Comparison of ENCODE assay signal across 8 cellular contexts in genomic region chr12:89706551-89707348, GRCh38. TPM values are rescaled to one million over a fixed set of nuclear protein-coding genes. Genes with fewer than 3 reads are reported as not detected.
DNase-seq lines count a peak whose midpoint lies in the region; ATAC-seq and TF ChIP-seq lines count a peak whose summit lies in the region.

No MANE protein-coding gene starts in this region.

- H3K4me1 ChIP-seq in KMS-11 (ENCODE audit: low read depth, poor library complexity, severe bottlenecking) (peaks cover 46% of the 10 kb centered on the region), iPS-15b (ENCODE audit: control insufficient read depth, insufficient read depth, low read length) (peaks cover 3% of the 10 kb centered on the region)

- intact Hi-C loops in activated T-helper 2 cell treated with anti-CD3 and anti-CD28 coated beads, Interferon-gamma antibody, Interleukin-2, Interleukin-4, amounts not matched to agents 10 μg/mL and 5 μg/mL and 100 μg/mL, durations not matched to agents 14 hours and 24 hours and 36 hours (cut with micrococcal nuclease): loop anchor here (5.0 to 10.0 kb wide), 6 partner anchors 44 to 689 kb away; no protein-coding TSS in a partner anchor

- peaks cover 61% of the 10 kb centered on the region for H3K79me2 ChIP-seq in KMS-11 (ENCODE audit: insufficient read depth, low read depth)

- H3K9me3 Mint-ChIP-seq in activated T-helper 2 cell treated with anti-CD3 and anti-CD28 coated beads, Interferon-gamma antibody, Interleukin-2, Interleukin-4, amounts not matched to agents 10 μg/mL and 5 μg/mL and 100 μg/mL, durations not matched to agents 14 hours and 24 hours and 36 hours: no peaks in the 10 kb centered on the region
- H3K9me3 Mint-ChIP-seq in stimulated activated effector memory CD8-positive, alpha-beta T cell treated with anti-CD3 and anti-CD28 coated beads, Interleukin-12 subunit alpha, Interleukin-12 subunit beta, amount 100 ng/mL, for 72 hours: no peaks in the 10 kb centered on the region

- peak overlapping the region; percentile 83 for H3K27ac Mint-ChIP-seq in activated T-helper 2 cell treated with anti-CD3 and anti-CD28 coated beads, Interferon-gamma antibody, Interleukin-2, Interleukin-4, amounts not matched to agents 10 μg/mL and 5 μg/mL and 100 μg/mL, durations not matched to agents 14 hours and 24 hours and 36 hours
- peak overlapping the region; percentile 96 for H3K27ac Mint-ChIP-seq in stimulated activated effector memory CD8-positive, alpha-beta T cell treated with anti-CD3 and anti-CD28 coated beads, Interleukin-12 subunit alpha, Interleukin-12 subunit beta, amount 100 ng/mL, for 72 hours

- H3K9ac ChIP-seq in KMS-11 (peak overlapping the region; percentile 86), iPS-15b (ENCODE audit: low read depth, low read length) (no peak overlapping the region)

- no peak overlapping the region for H3K4me3 ChIP-seq in KMS-11 (IDR thresholded peaks at IDR 0.05; ENCODE audit: insufficient read depth, low read depth, low read length)
- H3K4me3 ChIP-seq in iPS-15b (ENCODE audit: low read depth, low read length): peak overlapping the region; percentile 77

- peaks cover 37% of the 10 kb centered on the region for H3K4me1 Mint-ChIP-seq in activated T-helper 2 cell treated with anti-CD3 and anti-CD28 coated beads, Interferon-gamma antibody, Interleukin-2, Interleukin-4, amounts not matched to agents 10 μg/mL and 5 μg/mL and 100 μg/mL, durations not matched to agents 14 hours and 24 hours and 36 hours (ENCODE audit: low read depth)
- peaks cover 32% of the 10 kb centered on the region for H3K4me1 Mint-ChIP-seq in stimulated activated effector memory CD8-positive, alpha-beta T cell treated with anti-CD3 and anti-CD28 coated beads, Interleukin-12 subunit alpha, Interleukin-12 subunit beta, amount 100 ng/mL, for 72 hours

- H3K27ac ChIP-seq in KMS-11: no peak overlapping the region

- H3K27me3 Mint-ChIP-seq in activated T-helper 2 cell treated with anti-CD3 and anti-CD28 coated beads, Interferon-gamma antibody, Interleukin-2, Interleukin-4, amounts not matched to agents 10 μg/mL and 5 μg/mL and 100 μg/mL, durations not matched to agents 14 hours and 24 hours and 36 hours (ENCODE audit: low read depth): peaks cover 29% of the 10 kb centered on the region

- peak; percentile 16 for DNase-seq in ELF-1 (ENCODE audit: low read depth, low spot score)
- no peak for DNase-seq in activated T-helper 2 cell treated with anti-CD3 and anti-CD28 coated beads, Interferon-gamma antibody, Interleukin-2, Interleukin-4, amounts not matched to agents 10 μg/mL and 5 μg/mL and 100 μg/mL, durations not matched to agents 14 hours and 24 hours and 36 hours (ENCODE audit: low spot score)
- DNase-seq in stimulated activated effector memory CD8-positive, alpha-beta T cell treated with anti-CD3 and anti-CD28 coated beads, Interleukin-12 subunit alpha, Interleukin-12 subunit beta, amount 100 ng/mL, for 72 hours (ENCODE audit: low spot score in 2 of 2): no peak

- H3K36me3 Mint-ChIP-seq in activated T-helper 2 cell treated with anti-CD3 and anti-CD28 coated beads, Interferon-gamma antibody, Interleukin-2, Interleukin-4, amounts not matched to agents 10 μg/mL and 5 μg/mL and 100 μg/mL, durations not matched to agents 14 hours and 24 hours and 36 hours (ENCODE audit: low read depth): peaks cover 3% of the 10 kb centered on the region
- H3K36me3 Mint-ChIP-seq in stimulated activated effector memory CD8-positive, alpha-beta T cell treated with anti-CD3 and anti-CD28 coated beads, Interleukin-12 subunit alpha, Interleukin-12 subunit beta, amount 100 ng/mL, for 72 hours: peaks cover 25% of the 10 kb centered on the region

- peaks cover 5% of the 10 kb centered on the region; the same call in 1 of the 2 replicates for H4K20me1 ChIP-seq in KMS-11 (ENCODE audit: insufficient read depth)

- peak overlapping the region; percentile 93 for H3K4me3 Mint-ChIP-seq in activated T-helper 2 cell treated with anti-CD3 and anti-CD28 coated beads, Interferon-gamma antibody, Interleukin-2, Interleukin-4, amounts not matched to agents 10 μg/mL and 5 μg/mL and 100 μg/mL, durations not matched to agents 14 hours and 24 hours and 36 hours (ENCODE audit: low read depth)
- peak overlapping the region; percentile 89 for H3K4me3 Mint-ChIP-seq in stimulated activated effector memory CD8-positive, alpha-beta T cell treated with anti-CD3 and anti-CD28 coated beads, Interleukin-12 subunit alpha, Interleukin-12 subunit beta, amount 100 ng/mL, for 72 hours

- no peaks in the 10 kb centered on the region for H3K36me3 ChIP-seq in KMS-11 (ENCODE audit: insufficient read depth)
- no peaks in the 10 kb centered on the region for H3K36me3 ChIP-seq in iPS-15b (ENCODE audit: control insufficient read depth, insufficient read depth, low read length)

- TF ChIP-seq CTCF in KMS-11 (conservative IDR thresholded peaks at IDR 0.05; ENCODE audit: low read depth, low read length): no peak

- H2AFZ ChIP-seq in KMS-11 (ENCODE audit: low read depth): no peak overlapping the region

- no peak for ATAC-seq in stimulated activated effector memory CD8-positive, alpha-beta T cell treated with anti-CD3 and anti-CD28 coated beads, Interleukin-12 subunit alpha, Interleukin-12 subunit beta, amount 100 ng/mL, for 72 hours
- ATAC-seq in HG02973 (IDR thresholded peaks at IDR 0.05; ENCODE audit: unreplicated experiment): no peak
- ATAC-seq in HG03039 (IDR thresholded peaks at IDR 0.05; ENCODE audit: unreplicated experiment): no peak
- ATAC-seq in GM21367 (IDR thresholded peaks at IDR 0.05; ENCODE audit: unreplicated experiment): no peak

- H3K27me3 ChIP-seq in KMS-11 (ENCODE audit: insufficient read depth, low read depth) (no peaks in the 10 kb centered on the region), iPS-15b (ENCODE audit: control insufficient read depth, insufficient read depth, low read length) (peaks cover 40% of the 10 kb centered on the region)

- H3K4me2 ChIP-seq in KMS-11: peak overlapping the region; percentile 80

- H3K9me3 ChIP-seq in iPS-15b (ENCODE audit: control insufficient read depth, insufficient read depth, low read length): no peaks in the 10 kb centered on the region

RNA-seq across cellular contexts. Expression of gene ATP2B1, which starts 1.9 kb away (rescaled TPM):
- total RNA-seq in activated T-helper 2 cell treated with anti-CD3 and anti-CD28 coated beads, Interferon-gamma antibody, Interleukin-2, Interleukin-4, amounts not matched to agents 10 μg/mL and 5 μg/mL and 100 μg/mL, durations not matched to agents 14 hours and 24 hours and 36 hours: 19.0 and 21.0 TPM in 2 replicates
